ENCODE assay signal across 8 cellular contexts in the genomic region with DNA sequence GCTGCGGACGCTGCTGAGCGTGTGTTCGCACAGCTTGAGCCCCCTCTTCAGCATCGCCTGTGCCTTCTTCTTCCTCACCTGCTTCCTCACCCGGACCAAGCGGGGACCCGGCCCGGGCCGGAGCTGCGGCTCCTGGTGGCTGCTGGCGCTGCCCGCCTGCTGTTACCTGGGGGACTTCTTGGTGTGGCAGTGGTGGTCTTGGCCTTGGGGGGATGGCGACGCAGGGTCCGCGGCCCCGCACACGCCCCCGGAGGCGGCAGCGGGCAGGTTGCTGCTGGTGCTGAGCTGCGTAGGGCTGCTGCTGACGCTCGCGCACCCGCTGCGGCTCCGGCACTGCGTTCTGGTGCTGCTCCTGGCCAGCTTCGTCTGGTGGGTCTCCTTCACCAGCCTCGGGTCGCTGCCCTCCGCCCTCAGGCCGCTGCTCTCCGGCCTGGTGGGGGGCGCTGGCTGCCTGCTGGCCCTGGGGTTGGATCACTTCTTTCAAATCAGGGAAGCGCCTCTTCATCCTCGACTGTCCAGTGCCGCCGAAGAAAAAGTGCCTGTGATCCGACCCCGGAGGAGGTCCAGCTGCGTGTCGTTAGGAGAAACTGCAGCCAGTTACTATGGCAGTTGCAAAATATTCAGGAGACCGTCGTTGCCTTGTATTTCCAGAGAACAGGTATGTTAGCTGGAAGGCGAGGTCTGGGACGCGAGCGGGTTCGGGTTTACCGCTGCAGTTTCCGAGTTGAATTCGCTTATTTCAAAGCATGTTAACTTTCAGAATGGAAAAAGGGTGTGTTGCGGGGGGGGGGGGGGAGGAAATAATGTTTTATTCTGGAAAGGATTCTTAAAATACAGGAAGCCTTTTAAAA. TPM values are rescaled to one million over a fixed set of nuclear protein-coding genes. Genes with fewer than 3 reads are reported as not detected.
DNase-seq lines count a peak whose midpoint lies in the region; ATAC-seq and TF ChIP-seq lines count a peak whose summit lies in the region.

No MANE protein-coding gene starts in this region.

- H3K9me3 Mint-ChIP-seq in activated T-cell treated with anti-CD3 and anti-CD28 coated beads, Interleukin-2, amount 50 U/mL, for 72 hours, result no peaks in the 10 kb centered on the region

- H3K36me3 Mint-ChIP-seq in activated T-cell treated with anti-CD3 and anti-CD28 coated beads, Interleukin-2, amount 50 U/mL, for 72 hours (ENCODE audit: insufficient read depth in 2 of 2), result peaks cover 14 to 43% of the 10 kb centered on the region in 2 donors

- no peaks in the 10 kb centered on the region for H3K27me3 ChIP-seq in neuron (ENCODE audit: insufficient read depth, low read length)
- H3K27me3 ChIP-seq in uterus, result peaks cover 0 to 23% of the 10 kb centered on the region in 2 donors

- H3K27ac ChIP-seq in uterus, result no peak overlapping the region

- H3K36me3 ChIP-seq in neuron (ENCODE audit: insufficient read depth, low read length), result no peaks in the 10 kb centered on the region
- no peaks in the 10 kb centered on the region for H3K36me3 ChIP-seq in uterus

- H3K4me1 Mint-ChIP-seq in activated T-cell treated with anti-CD3 and anti-CD28 coated beads, Interleukin-2, amount 50 U/mL, for 72 hours (ENCODE audit: low read depth), result peaks cover 49% of the 10 kb centered on the region

- H3K4me1 ChIP-seq in neuron (ENCODE audit: insufficient read depth, low read length) (peaks cover 31% of the 10 kb centered on the region), uterus (no peaks in the 10 kb centered on the region)

- peak overlapping the region; percentile 48 for H3K27ac Mint-ChIP-seq in activated T-cell treated with anti-CD3 and anti-CD28 coated beads, Interleukin-2, amount 50 U/mL, for 72 hours

- H3K9me3 ChIP-seq in neuron (ENCODE audit: low read length) (no peaks in the 10 kb centered on the region), uterus (no peaks in the 10 kb centered on the region)

- TF ChIP-seq CTCF in fibroblast of mammary gland (conservative IDR thresholded peaks at IDR 0.05; ENCODE audit: control insufficient read depth, insufficient read depth, low read depth, low read length), result no peak
- TF ChIP-seq CTCF in uterus (IDR thresholded peaks at IDR 0.05), result no peak

- H3K4me3 ChIP-seq in fibroblast of mammary gland (ENCODE audit: control insufficient read depth, low read depth, low read length), result peak overlapping the region; percentile 36
- H3K4me3 ChIP-seq in neuron (ENCODE audit: low read length), result peak overlapping the region; percentile 68
- peak overlapping the region; percentile 25 to 57 for H3K4me3 ChIP-seq in uterus

- H3K27me3 Mint-ChIP-seq in activated T-cell treated with anti-CD3 and anti-CD28 coated beads, Interleukin-2, amount 50 U/mL, for 72 hours (ENCODE audit: low read depth), result no peaks in the 10 kb centered on the region

- peak overlapping the region; percentile 97 for H2AFZ ChIP-seq in neuron (ENCODE audit: low read depth, low read length)

- intact Hi-C loops in uterus (cut with DNase I; ENCODE audit: low total_unique reads), result no loop called here

- no peak for TF ChIP-seq POLR2A in uterus (IDR thresholded peaks at IDR 0.05)

- DNase-seq in NCI-H82 (lab: John Stamatoyannopoulos, UW), result peak; percentile 68
- no peak for DNase-seq in NCI-H82 treated with DMSO at 0.1 percent for 48 hours (lab: John Stamatoyannopoulos, UW; ENCODE audit: unreplicated experiment)
- DNase-seq in NCI-H748 treated with DMSO at 0.1 percent for 48 hours (lab: John Stamatoyannopoulos, UW), result peak; percentile 47
- peak; percentile 47 to 57 for DNase-seq in activated T-cell treated with anti-CD3 and anti-CD28 coated beads, Interleukin-2, amount 50 U/mL, for 72 hours
- no peak for DNase-seq in fibroblast of mammary gland (ENCODE audit: low read depth)
- no peak for DNase-seq in uterus

- H3K4me3 Mint-ChIP-seq in activated T-cell treated with anti-CD3 and anti-CD28 coated beads, Interleukin-2, amount 50 U/mL, for 72 hours, result peak overlapping the region; percentile 87 to 89

- peak; percentile 47 for ATAC-seq in HG02943 (IDR thresholded peaks at IDR 0.05; ENCODE audit: low read depth, unreplicated experiment)
- ATAC-seq in activated T-cell treated with anti-CD3 and anti-CD28 coated beads, Interleukin-2, amount 50 U/mL, for 72 hours (replicated peaks in 1 of 2), result peak; percentile 42 to 46

RNA-seq across cellular contexts. Expression of a gene that starts 1.0 kb away (rescaled TPM):
- total RNA-seq in activated T-cell treated with anti-CD3 and anti-CD28 coated beads, Interleukin-2, amount 50 U/mL, for 72 hours, result 10 to 100 TPM; 79.2 to 92.1 TPM
- 10 to 100 TPM in 1 of 4 donors, 1 to 10 TPM in 3; 1.5 to 10.8 (median 3.9) TPM for total RNA-seq in uterus

Comparison
In these comparisons a context has a peak if more than half of its experiments do, and no peak if none do; other contexts are left out.
1. DNase-seq: peak in NCI-H82 (single experiment), NCI-H748 treated with DMSO at 0.1 percent for 48 hours (single experiment) and activated T-cell treated with anti-CD3 and anti-CD28 coated beads, Interleukin-2, amount 50 U/mL, for 72 hours (2 of 2); none in NCI-H82 treated with DMSO at 0.1 percent for 48 hours (single experiment), fibroblast of mammary gland (single experiment) and uterus (0 of 2).
2. RNA of a gene that starts 1.0 kb away (total RNA-seq): 79.2 to 92.1 TPM in activated T-cell treated with anti-CD3 and anti-CD28 coated beads, Interleukin-2, amount 50 U/mL, for 72 hours; 1.5 to 10.8 TPM in uterus; every median in the first group is over 4 times any median in the second.
3. Peak in every context shown above with its lines, with median percentiles within 50 percentile points of each other: H3K4me3 ChIP-seq.